In the genomic region with DNA sequence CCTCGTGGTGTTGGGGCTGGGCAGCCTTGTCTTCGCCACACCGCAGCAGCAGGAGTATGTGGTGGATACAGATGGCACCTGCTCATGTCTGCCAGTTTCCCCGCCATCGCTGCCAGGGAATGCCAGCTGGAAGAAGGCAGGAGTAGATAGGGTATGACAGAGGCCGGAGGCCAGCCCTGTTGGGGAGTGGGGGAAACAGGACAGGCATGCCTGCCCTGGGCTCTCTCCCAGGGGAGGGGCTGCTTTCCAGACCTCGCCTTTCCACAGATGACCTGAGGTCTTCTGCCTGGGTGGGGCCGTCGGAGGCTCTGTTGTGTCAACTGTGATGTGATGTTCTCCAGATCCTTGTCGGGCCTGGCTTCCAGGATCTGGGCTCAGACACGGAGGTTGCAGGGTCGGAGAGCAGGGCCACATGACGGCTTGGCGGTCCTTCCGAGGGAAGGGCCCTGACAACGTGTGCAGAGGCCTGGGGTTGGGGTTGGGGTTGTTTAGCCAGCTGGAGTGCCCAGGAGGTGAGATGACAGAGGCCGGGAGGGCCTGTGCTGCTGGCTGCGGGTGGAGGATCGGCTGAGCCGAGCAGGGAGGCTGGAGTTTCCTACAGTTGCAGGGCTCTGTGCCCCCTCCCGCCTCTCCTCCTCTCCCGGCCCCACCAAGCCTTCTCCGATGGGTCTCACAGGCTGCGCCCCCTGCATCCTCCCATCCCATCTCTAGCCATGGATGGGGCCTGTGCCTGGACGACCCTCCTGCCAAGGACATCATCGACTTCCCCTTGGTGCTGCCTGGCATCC, we compare ENCODE assay signal across 23 cellular contexts.
DNase-seq lines count a peak whose midpoint lies in the region; ATAC-seq and TF ChIP-seq lines count a peak whose summit lies in the region.
"Had no signal": no experiment of that assay in that cellular context is flagged by ENCODE, and none has a peak within 500 bp of the region (broad histone marks: within the 10 kb centered on the region; RNA-seq: fewer than 3 reads in every experiment).

No MANE protein-coding gene starts in this region.

- H3K23ac ChIP-seq in trophoblast cell (ENCODE audit: low read length) = no peak overlapping the region

- no peak overlapping the region for H3K4me3 ChIP-seq in RWPE2 (ENCODE audit: severe bottlenecking)
- no peak overlapping the region for H3K4me3 ChIP-seq in trophoblast cell (ENCODE audit: low read depth, low read length)
- H3K4me3 ChIP-seq: esophagus squamous epithelium, skin epidermis had no signal

- intact Hi-C loops in left cardiac atrium (cut with DNase I) = no loop called here

- ATAC-seq in RWPE2 (ENCODE audit: low read depth) = no peak
- ATAC-seq in left cardiac atrium = peak; percentile 46 to 48
- ATAC-seq in GM18868 (IDR thresholded peaks at IDR 0.05; ENCODE audit: unreplicated experiment) = no peak
- ATAC-seq: activated CD8-positive, alpha-beta memory T cell treated with anti-CD3 and anti-CD28 coated beads, Interleukin-2, amount 10 ng/mL, durations not matched to agents 7 days and 5 days; CD8-positive, alpha-beta T cell; natural killer cell had no signal

- H3K4me1 ChIP-seq in RWPE2 (ENCODE audit: insufficient read depth, poor library complexity, severe bottlenecking) (no peaks in the 10 kb centered on the region), trophoblast cell (ENCODE audit: control insufficient read depth in 1 of 2, insufficient read depth in 2 of 2, low read length in 2 of 2) (peaks cover 20 to 25% of the 10 kb centered on the region in 2 experiments)
- H3K4me1 ChIP-seq: parathyroid adenoma had no signal

- no peak overlapping the region for H3K4me2 ChIP-seq in trophoblast cell (ENCODE audit: low read length)
- H3K4me2 ChIP-seq: KMS-11 had no signal

- H2BK5ac ChIP-seq in trophoblast cell (ENCODE audit: low read depth, low read length, poor library complexity) = peak overlapping the region; percentile 15

- H4K91ac ChIP-seq in trophoblast cell (ENCODE audit: low read depth, low read length) = peak overlapping the region; percentile 73

- H4K8ac ChIP-seq in trophoblast cell (ENCODE audit: low read depth, low read length) = peak overlapping the region; percentile 3

- H2BK12ac ChIP-seq in trophoblast cell (ENCODE audit: low read length) = peak overlapping the region; percentile 56

- no CpG with 5 or more reads among the region's 26 CpGs for WGBS in trophoblast cell (ENCODE audit: extremely low coverage, insufficient coverage, insufficient read length)

- peak overlapping the region; percentile 3 for H3K4ac ChIP-seq in trophoblast cell (ENCODE audit: low read depth, low read length)

- peak overlapping the region; percentile 18 for H2BK120ac ChIP-seq in trophoblast cell (ENCODE audit: insufficient read depth, low read length, poor library complexity)

- no peak overlapping the region for H2AFZ ChIP-seq in trophoblast cell (ENCODE audit: insufficient read depth, low read length, poor library complexity)
- H2AFZ ChIP-seq: parathyroid adenoma had no signal

- H3K9me3 ChIP-seq in RWPE2 (ENCODE audit: severe bottlenecking) (no peaks in the 10 kb centered on the region), trophoblast cell (ENCODE audit: insufficient read depth, low read depth, low read length) (no peaks in the 10 kb centered on the region)
- H3K9me3 ChIP-seq: esophagus squamous epithelium had no signal

- no peak overlapping the region for H3K9ac ChIP-seq in trophoblast cell (ENCODE audit: low read length)
- H3K9ac ChIP-seq: KMS-11, parathyroid adenoma had no signal

- peak overlapping the region; percentile 34 for H3K18ac ChIP-seq in trophoblast cell (ENCODE audit: low read length)

- TF ChIP-seq CTCF in RWPE2 (IDR thresholded peaks at IDR 0.05; ENCODE audit: poor library complexity, severe bottlenecking) = no peak

- peak overlapping the region; percentile 4 for H2AK5ac ChIP-seq in trophoblast cell (ENCODE audit: low read length)

- H3K27me3 ChIP-seq in RWPE2 (ENCODE audit: insufficient read depth, poor library complexity, severe bottlenecking) (no peaks in the 10 kb centered on the region), trophoblast cell (ENCODE audit: insufficient read depth, low read length) (no peaks in the 10 kb centered on the region)
- H3K27me3 ChIP-seq: esophagus squamous epithelium had no signal

- no peak overlapping the region for H3K27ac ChIP-seq in RWPE2 (ENCODE audit: poor library complexity, severe bottlenecking)
- H3K27ac ChIP-seq in trophoblast cell (ENCODE audit: low read depth, low read length) = peak overlapping the region; percentile 53
- H3K27ac ChIP-seq: esophagus squamous epithelium, KMS-11, parathyroid adenoma, skin epidermis had no signal

- no peaks in the 10 kb centered on the region for H3K36me3 ChIP-seq in RWPE2 (ENCODE audit: low read depth)
- H3K36me3 ChIP-seq in trophoblast cell (ENCODE audit: control insufficient read depth in 1 of 2, insufficient read depth in 2 of 2, low read length in 2 of 2) = no peaks in the 10 kb centered on the region
- H3K36me3 ChIP-seq: esophagus squamous epithelium had no signal

- H4K12ac ChIP-seq in trophoblast cell (ENCODE audit: low read depth, low read length) = no peak overlapping the region

- peak overlapping the region; percentile 48 for H3K14ac ChIP-seq in trophoblast cell (ENCODE audit: low read length)

- DNase-seq in ELF-1 (ENCODE audit: low read depth, low spot score) = peak; percentile 93
- peak; percentile 70 for DNase-seq in RWPE2 (ENCODE audit: low spot score)
- DNase-seq in left cardiac atrium = no peak
- DNase-seq in trophoblast cell = no peak
- no peak for DNase-seq in COLO668 (lab: John Stamatoyannopoulos, UW; ENCODE audit: unreplicated experiment)
- no peak for DNase-seq in NCI-H1417 treated with DMSO at 0.1 percent for 48 hours (lab: John Stamatoyannopoulos, UW)
- DNase-seq in 8988T = no peak
- DNase-seq: activated CD4-positive, alpha-beta T cell treated with anti-CD3 and anti-CD28 coated beads for 4 hours; activated CD8-positive, alpha-beta memory T cell treated with anti-CD3 and anti-CD28 coated beads, Interleukin-2, amount 10 ng/mL, durations not matched to agents 7 days and 5 days; activated gamma-delta T cell treated with Interleukin-2 at 50 U/mL for 16 hours; CD8-positive, alpha-beta T cell; DMS79 treated with DMSO at 0.1 percent for 48 hours; effector memory CD4-positive, alpha-beta T cell; esophagus squamous epithelium; HFFc6; natural killer cell; NCI-H2081; NCI-H510A treated with DMSO at 0.1 percent for 48 hours; stimulated activated CD4-positive, alpha-beta T cell treated with anti-CD3 and anti-CD28 coated beads, Interleukin-2, amount 100 ng/mL, for 48 hours had no signal

- H3K79me1 ChIP-seq in trophoblast cell (ENCODE audit: low read length) = peaks cover 12% of the 10 kb centered on the region

- H3K79me2 ChIP-seq in trophoblast cell (ENCODE audit: control insufficient read depth, insufficient read depth, low read length, poor library complexity) = no peaks in the 10 kb centered on the region
- H3K79me2 ChIP-seq: parathyroid adenoma had no signal

Comparison
In these comparisons a context has a peak if more than half of its experiments do, and no peak if none do; other contexts are left out.
1. DNase-seq: peak in ELF-1 (single experiment) and RWPE2 (single experiment); none in left cardiac atrium (single experiment), trophoblast cell (0 of 2), COLO668 (single experiment), NCI-H1417 treated with DMSO at 0.1 percent for 48 hours (single experiment) and 8988T (single experiment).
2. ATAC-seq: peak in left cardiac atrium (2 of 2); none in RWPE2 (single experiment) and GM18868 (single experiment).